Comparison of ENCODE assay signal across 8 cellular contexts in genomic region chr15:50377867-50378751, GRCh38. TPM values are rescaled to one million over a fixed set of nuclear protein-coding genes. Genes with fewer than 3 reads are reported as not detected.
DNase-seq lines count a peak whose midpoint lies in the region; ATAC-seq and TF ChIP-seq lines count a peak whose summit lies in the region.

No MANE protein-coding gene starts in this region.

- H3K27me3 ChIP-seq in neural progenitor cell, result no peaks in the 10 kb centered on the region

- no peaks in the 10 kb centered on the region for H3K9me3 ChIP-seq in neural progenitor cell (ENCODE audit: low read depth)

- no peak overlapping the region for H3K4me3 ChIP-seq in neural progenitor cell

- no peaks in the 10 kb centered on the region for H3K27me3 Mint-ChIP-seq in neural progenitor cell (ENCODE audit: insufficient read depth, low read depth)

- TF ChIP-seq CTCF in neural progenitor cell (IDR thresholded peaks at IDR 0.05), result no peak

- H3K36me3 Mint-ChIP-seq in neural progenitor cell, result no peaks in the 10 kb centered on the region

- H4K20me1 ChIP-seq in neural progenitor cell (ENCODE audit: low read depth), result no peaks in the 10 kb centered on the region

- H3K9ac ChIP-seq in neural progenitor cell, result no peak overlapping the region

- no peaks in the 10 kb centered on the region for H3K4me1 ChIP-seq in neural progenitor cell

- no peak overlapping the region for H3K4me2 ChIP-seq in neural progenitor cell

- no peaks in the 10 kb centered on the region for H3K9me3 Mint-ChIP-seq in neural progenitor cell

- DNase-seq in left lobe of liver (ENCODE audit: low spot score) (no peak), neural progenitor cell (ENCODE audit: low spot score) (no peak), C1 segment of cervical spinal cord (lab: John Stamatoyannopoulos, UW) (no peak), HT-29 (ENCODE audit: low spot score) (no peak), mucosa of gallbladder (ENCODE audit: low spot score) (no peak)

- H2AFZ ChIP-seq in neural progenitor cell (replicated peaks), result no peak overlapping the region

- no peaks in the 10 kb centered on the region for H3K4me1 Mint-ChIP-seq in neural progenitor cell

- H3K27ac ChIP-seq in neural progenitor cell, result no peak overlapping the region

- H3K36me3 ChIP-seq in neural progenitor cell, result no peaks in the 10 kb centered on the region

- no peak overlapping the region for H3K27ac Mint-ChIP-seq in neural progenitor cell

- no peaks in the 10 kb centered on the region for H3F3A ChIP-seq in neural progenitor cell (ENCODE audit: low read depth)

- H3K4me3 Mint-ChIP-seq in neural progenitor cell, result no peak overlapping the region

- ATAC-seq in GM18867 (IDR thresholded peaks at IDR 0.05; ENCODE audit: unreplicated experiment), result peak; percentile 98
- peak; percentile 98 for ATAC-seq in GM21717 (IDR thresholded peaks at IDR 0.05; ENCODE audit: unreplicated experiment)
- ATAC-seq in HG03565 (IDR thresholded peaks at IDR 0.05; ENCODE audit: unreplicated experiment), result peak; percentile 98
- peak; percentile 94 for ATAC-seq in left lobe of liver

- H3K79me2 ChIP-seq in neural progenitor cell (ENCODE audit: low read depth), result no peaks in the 10 kb centered on the region

RNA-seq across cellular contexts. Expression of gene GABPB1, which starts 23.1 kb away (rescaled TPM):
- 6.0 TPM for total RNA-seq in left lobe of liver
- 56.7 and 77.7 TPM in 2 replicates for total RNA-seq in neural progenitor cell (ENCODE audit: low replicate concordance)
- total RNA-seq in HT-29 (2014; rRNA removed; shearing (Covaris generic)), result 35.3 and 38.3 TPM in 2 replicates
- total RNA-seq in mucosa of gallbladder, result 16.0 TPM

RNA-seq across cellular contexts. Expression of gene USP8, which starts 46.1 kb away (rescaled TPM):
- total RNA-seq in left lobe of liver (27.4 TPM), neural progenitor cell (ENCODE audit: low replicate concordance) (47.7 and 78.8 TPM in 2 replicates), mucosa of gallbladder (62.6 TPM)
- total RNA-seq in HT-29 (2014; rRNA removed; shearing (Covaris generic)), result 23.4 and 25.6 TPM in 2 replicates
